Comparison of ENCODE assay signal across 1 cellular context in genomic region chr19:44611812-44612295, GRCh38.
A peak's percentile ranks its signal among the peaks of the same experiment; 100 is the strongest.
TF ChIP-seq lines count a peak whose summit lies in the region.

No MANE protein-coding gene starts in this region.

TF ChIP-seq in HepG2, 621 proteins besides CTCF, POLR2A, EP300 and RAD21 (continued from another document and continues in another):
- TF ChIP-seq, protein P1, sequence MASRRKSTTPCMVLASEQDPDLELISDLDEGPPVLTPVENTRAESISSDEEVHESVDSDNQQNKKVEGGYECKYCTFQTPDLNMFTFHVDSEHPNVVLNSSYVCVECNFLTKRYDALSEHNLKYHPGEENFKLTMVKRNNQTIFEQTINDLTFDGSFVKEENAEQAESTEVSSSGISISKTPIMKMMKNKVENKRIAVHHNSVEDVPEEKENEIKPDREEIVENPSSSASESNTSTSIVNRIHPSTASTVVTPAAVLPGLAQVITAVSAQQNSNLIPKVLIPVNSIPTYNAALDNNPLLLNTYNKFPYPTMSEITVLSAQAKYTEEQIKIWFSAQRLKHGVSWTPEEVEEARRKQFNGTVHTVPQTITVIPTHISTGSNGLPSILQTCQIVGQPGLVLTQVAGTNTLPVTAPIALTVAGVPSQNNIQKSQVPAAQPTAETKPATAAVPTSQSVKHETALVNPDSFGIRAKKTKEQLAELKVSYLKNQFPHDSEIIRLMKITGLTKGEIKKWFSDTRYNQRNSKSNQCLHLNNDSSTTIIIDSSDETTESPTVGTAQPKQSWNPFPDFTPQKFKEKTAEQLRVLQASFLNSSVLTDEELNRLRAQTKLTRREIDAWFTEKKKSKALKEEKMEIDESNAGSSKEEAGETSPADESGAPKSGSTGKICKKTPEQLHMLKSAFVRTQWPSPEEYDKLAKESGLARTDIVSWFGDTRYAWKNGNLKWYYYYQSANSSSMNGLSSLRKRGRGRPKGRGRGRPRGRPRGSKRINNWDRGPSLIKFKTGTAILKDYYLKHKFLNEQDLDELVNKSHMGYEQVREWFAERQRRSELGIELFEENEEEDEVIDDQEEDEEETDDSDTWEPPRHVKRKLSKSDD (CRISPR knock-in tag; IDR thresholded peaks at IDR 0.05; ENCODE audit: low read depth) = no peak
- no peak for TF ChIP-seq ZNF580 (CRISPR knock-in tag; IDR thresholded peaks at IDR 0.05; ENCODE audit: borderline replicate concordance, low read depth)
- TF ChIP-seq BHLHE40 (IDR thresholded peaks at IDR 0.05; ENCODE audit: low read length) = no peak
- TF ChIP-seq KDM2A (CRISPR knock-in tag; IDR thresholded peaks at IDR 0.05; ENCODE audit: borderline replicate concordance, low read depth) = no peak
- no peak for TF ChIP-seq ONECUT2 (CRISPR knock-in tag; IDR thresholded peaks at IDR 0.05)
- TF ChIP-seq ZNF335 (CRISPR knock-in tag; IDR thresholded peaks at IDR 0.05) = no peak
- no peak for TF ChIP-seq FOXO4 (CRISPR knock-in tag; conservative IDR thresholded peaks at IDR 0.05)
- no peak for TF ChIP-seq ZNF883 (CRISPR knock-in tag; IDR thresholded peaks at IDR 0.05; ENCODE audit: not compliant biosample characterization)
- TF ChIP-seq PAX8 (CRISPR knock-in tag; IDR thresholded peaks at IDR 0.05; ENCODE audit: borderline replicate concordance) = no peak
- TF ChIP-seq ZNF589 (CRISPR knock-in tag; conservative IDR thresholded peaks at IDR 0.05) = no peak
- TF ChIP-seq TEAD2 (CRISPR knock-in tag; IDR thresholded peaks at IDR 0.05) = no peak
- TF ChIP-seq, protein P2, sequence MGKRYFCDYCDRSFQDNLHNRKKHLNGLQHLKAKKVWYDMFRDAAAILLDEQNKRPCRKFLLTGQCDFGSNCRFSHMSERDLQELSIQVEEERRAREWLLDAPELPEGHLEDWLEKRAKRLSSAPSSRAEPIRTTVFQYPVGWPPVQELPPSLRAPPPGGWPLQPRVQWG (CRISPR knock-in tag; IDR thresholded peaks at IDR 0.05; ENCODE audit: borderline replicate concordance, low read depth) = no peak
- no peak for TF ChIP-seq ZNF354B (CRISPR knock-in tag; IDR thresholded peaks at IDR 0.05)
- TF ChIP-seq CHD2 (IDR thresholded peaks at IDR 0.05; ENCODE audit: low read depth, low read length) = no peak
- TF ChIP-seq ZNF501 (CRISPR knock-in tag; IDR thresholded peaks at IDR 0.05) = no peak
- TF ChIP-seq CEBPB (IDR thresholded peaks at IDR 0.05; ENCODE audit: borderline replicate concordance, low read depth, low read length) = no peak; the same call in 1 of the 2 replicates
- TF ChIP-seq SP140L (CRISPR knock-in tag; IDR thresholded peaks at IDR 0.05; ENCODE audit: borderline replicate concordance) = no peak
- TF ChIP-seq ZNF670 (CRISPR knock-in tag; IDR thresholded peaks at IDR 0.05; ENCODE audit: borderline replicate concordance) = no peak
- no peak for TF ChIP-seq ZNF503 (CRISPR knock-in tag; IDR thresholded peaks at IDR 0.05)
- TF ChIP-seq HNF4G (IDR thresholded peaks at IDR 0.05; ENCODE audit: borderline replicate concordance, low read depth, low read length) = peak; percentile 68; the same call in 1 of the 2 replicates
- TF ChIP-seq HNF4G (CRISPR knock-in tag; IDR thresholded peaks at IDR 0.05; ENCODE audit: borderline replicate concordance, low read depth) = no peak
- no peak for TF ChIP-seq RAD51 (IDR thresholded peaks at IDR 0.05; ENCODE audit: borderline replicate concordance)
- peak; percentile 26 for TF ChIP-seq SKI (IDR thresholded peaks at IDR 0.05; ENCODE audit: partially characterized antibody)
- TF ChIP-seq, protein P3, sequence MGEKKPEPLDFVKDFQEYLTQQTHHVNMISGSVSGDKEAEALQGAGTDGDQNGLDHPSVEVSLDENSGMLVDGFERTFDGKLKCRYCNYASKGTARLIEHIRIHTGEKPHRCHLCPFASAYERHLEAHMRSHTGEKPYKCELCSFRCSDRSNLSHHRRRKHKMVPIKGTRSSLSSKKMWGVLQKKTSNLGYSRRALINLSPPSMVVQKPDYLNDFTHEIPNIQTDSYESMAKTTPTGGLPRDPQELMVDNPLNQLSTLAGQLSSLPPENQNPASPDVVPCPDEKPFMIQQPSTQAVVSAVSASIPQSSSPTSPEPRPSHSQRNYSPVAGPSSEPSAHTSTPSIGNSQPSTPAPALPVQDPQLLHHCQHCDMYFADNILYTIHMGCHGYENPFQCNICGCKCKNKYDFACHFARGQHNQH (CRISPR knock-in tag; IDR thresholded peaks at IDR 0.05) = peak; percentile 39; the same call in 1 of the 2 replicates
- TF ChIP-seq MTA1 (CRISPR knock-in tag; IDR thresholded peaks at IDR 0.05; ENCODE audit: borderline replicate concordance) = no peak
- no peak for TF ChIP-seq SPEN (CRISPR knock-in tag; IDR thresholded peaks at IDR 0.05; ENCODE audit: low read depth)
- TF ChIP-seq, protein P4, sequence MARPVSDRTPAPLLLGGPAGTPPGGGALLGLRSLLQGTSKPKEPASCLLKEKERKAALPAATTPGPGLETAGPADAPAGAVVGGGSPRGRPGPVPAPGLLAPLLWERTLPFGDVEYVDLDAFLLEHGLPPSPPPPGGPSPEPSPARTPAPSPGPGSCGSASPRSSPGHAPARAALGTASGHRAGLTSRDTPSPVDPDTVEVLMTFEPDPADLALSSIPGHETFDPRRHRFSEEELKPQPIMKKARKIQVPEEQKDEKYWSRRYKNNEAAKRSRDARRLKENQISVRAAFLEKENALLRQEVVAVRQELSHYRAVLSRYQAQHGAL (CRISPR knock-in tag; IDR thresholded peaks at IDR 0.05; ENCODE audit: not compliant biosample characterization) = no peak
- TF ChIP-seq SATB2 (CRISPR knock-in tag; IDR thresholded peaks at IDR 0.05) = peak; percentile 98
- TF ChIP-seq ZEB1 (IDR thresholded peaks at IDR 0.05; ENCODE audit: insufficient replicate concordance, low read depth) = peak; percentile 92
- TF ChIP-seq MXD3 (CRISPR knock-in tag; IDR thresholded peaks at IDR 0.05) = no peak
- TF ChIP-seq MAFK (conservative IDR thresholded peaks at IDR 0.05 in 1 of 2, IDR thresholded peaks at IDR 0.05 in 1 of 2; ENCODE audit: low read length in 2 of 2) = no peak
- TF ChIP-seq, protein P5, sequence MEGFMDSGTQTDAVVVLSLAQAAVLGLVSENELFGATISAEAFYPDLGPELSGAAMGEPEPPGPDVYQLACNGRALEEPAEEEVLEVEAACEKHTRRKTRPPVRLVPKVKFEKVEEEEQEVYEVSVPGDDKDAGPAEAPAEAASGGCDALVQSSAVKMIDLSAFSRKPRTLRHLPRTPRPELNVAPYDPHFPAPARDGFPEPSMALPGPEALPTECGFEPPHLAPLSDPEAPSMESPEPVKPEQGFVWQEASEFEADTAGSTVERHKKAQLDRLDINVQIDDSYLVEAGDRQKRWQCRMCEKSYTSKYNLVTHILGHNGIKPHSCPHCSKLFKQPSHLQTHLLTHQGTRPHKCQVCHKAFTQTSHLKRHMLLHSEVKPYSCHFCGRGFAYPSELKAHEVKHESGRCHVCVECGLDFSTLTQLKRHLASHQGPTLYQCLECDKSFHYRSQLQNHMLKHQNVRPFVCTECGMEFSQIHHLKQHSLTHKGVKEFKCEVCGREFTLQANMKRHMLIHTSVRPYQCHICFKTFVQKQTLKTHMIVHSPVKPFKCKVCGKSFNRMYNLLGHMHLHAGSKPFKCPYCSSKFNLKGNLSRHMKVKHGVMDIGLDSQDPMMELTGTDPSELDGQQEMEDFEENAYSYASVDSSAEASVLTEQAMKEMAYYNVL (CRISPR knock-in tag; IDR thresholded peaks at IDR 0.05; ENCODE audit: borderline replicate concordance) = no peak
- no peak for TF ChIP-seq ZNF280B (CRISPR knock-in tag; IDR thresholded peaks at IDR 0.05; ENCODE audit: borderline replicate concordance)
- TF ChIP-seq MAFG (CRISPR knock-in tag; IDR thresholded peaks at IDR 0.05) = no peak
- no peak for TF ChIP-seq PBX2 (CRISPR knock-in tag; IDR thresholded peaks at IDR 0.05)
- no peak for TF ChIP-seq ZNF747 (CRISPR knock-in tag; IDR thresholded peaks at IDR 0.05; ENCODE audit: borderline replicate concordance)
- TF ChIP-seq ZNF678 (CRISPR knock-in tag; IDR thresholded peaks at IDR 0.05) = no peak
- no peak for TF ChIP-seq DMTF1 (CRISPR knock-in tag; IDR thresholded peaks at IDR 0.05)
- peak; percentile 49 for TF ChIP-seq CREM (IDR thresholded peaks at IDR 0.05)
- TF ChIP-seq CREM (CRISPR knock-in tag; IDR thresholded peaks at IDR 0.05) = no peak
- TF ChIP-seq KDM6A (CRISPR knock-in tag; IDR thresholded peaks at IDR 0.05; ENCODE audit: low read depth) = 0 out of 2 replicates have a peak, but pooled peaks have one; percentile 18
- TF ChIP-seq, protein P6, sequence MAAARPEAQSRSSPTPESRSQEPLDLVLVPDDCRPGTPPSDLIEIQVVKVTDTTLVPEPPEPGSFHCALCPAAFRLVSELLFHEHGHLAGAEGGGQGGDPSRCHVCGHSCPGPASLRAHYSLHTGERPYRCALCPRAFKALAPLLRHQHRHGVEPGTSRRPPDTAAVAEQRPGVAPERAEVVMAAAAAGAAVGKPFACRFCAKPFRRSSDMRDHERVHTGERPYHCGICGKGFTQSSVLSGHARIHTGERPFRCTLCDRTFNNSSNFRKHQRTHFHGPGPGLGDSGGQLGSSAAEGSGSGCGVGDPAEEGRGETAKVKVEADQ (CRISPR knock-in tag; IDR thresholded peaks at IDR 0.05; ENCODE audit: borderline replicate concordance) = no peak
- TF ChIP-seq KLF13 (CRISPR knock-in tag; IDR thresholded peaks at IDR 0.05) = no peak
